7 cellular contexts compared by ENCODE assay signal in the genomic region with DNA sequence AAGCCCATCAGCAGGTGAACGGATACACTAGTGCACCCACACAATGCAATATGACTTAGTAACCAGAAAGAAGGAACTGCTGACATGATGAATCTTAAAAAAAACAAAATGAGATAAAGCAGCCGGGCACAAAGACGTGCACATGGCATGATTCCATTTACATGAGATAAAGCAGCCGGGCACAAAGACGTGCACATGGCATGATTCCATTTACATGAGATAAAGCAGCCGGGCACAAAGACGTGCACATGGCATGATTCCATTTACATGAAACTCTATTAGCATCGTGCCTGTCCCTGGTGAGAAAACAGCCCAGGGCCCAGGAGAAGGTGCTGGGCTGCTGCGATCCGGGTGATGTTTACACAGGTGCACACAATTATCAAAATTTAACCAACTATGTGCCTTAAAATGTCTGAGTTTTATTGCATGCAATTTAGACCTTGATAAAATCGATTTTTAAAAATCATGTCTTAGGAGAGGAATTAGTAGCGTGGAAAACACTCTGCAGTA. TPM values are rescaled to one million over a fixed set of nuclear protein-coding genes. Genes with fewer than 3 reads are reported as not detected.
A peak's percentile ranks its signal among the peaks of the same experiment; 100 is the strongest.
DNase-seq lines count a peak whose midpoint lies in the region; ATAC-seq and TF ChIP-seq lines count a peak whose summit lies in the region.
"Not testable (repeated sequence)": the region's sequence is repeated elsewhere in the genome, so short reads cannot be mapped to it uniquely, and the experiment has no call there.

No MANE protein-coding gene starts in this region.

- DNase-seq in HFFc6; T-cell; activated T-helper 1 cell treated with anti-CD3 and anti-CD28 coated beads, Interleukin-12 subunit alpha, Interleukin-12 subunit beta, Interleukin-2, Interleukin-4 antibody, amounts not matched to agents 30 ng/mL and 10 ng/mL and 1 ng/mL, durations not matched to agents 14 hours and 24 hours and 36 hours (ENCODE audit: low spot score); effector memory CD4-positive, alpha-beta T cell; psoas muscle: not testable (repeated sequence)
- DNase-seq in NCI-H345 treated with DMSO at 0.1 percent for 48 hours (lab: John Stamatoyannopoulos, UW; ENCODE audit: unreplicated experiment): peak; percentile 35

- H3K9ac ChIP-seq in liver (ENCODE audit: low read depth in 1 of 2, low read length in 2 of 2): not testable (repeated sequence)

- not testable (repeated sequence) for H3K27me3 Mint-ChIP-seq in HFFc6 (ENCODE audit: insufficient read depth); T-cell; activated T-helper 1 cell treated with anti-CD3 and anti-CD28 coated beads, Interleukin-12 subunit alpha, Interleukin-12 subunit beta, Interleukin-2, Interleukin-4 antibody, amounts not matched to agents 30 ng/mL and 10 ng/mL and 1 ng/mL, durations not matched to agents 14 hours and 24 hours and 36 hours (ENCODE audit: insufficient read depth)

- H3K4me3 Mint-ChIP-seq in HFFc6 (peak overlapping the region; percentile 22; the same call in 1 of the 2 replicates), T-cell (peak overlapping the region; percentile 95 to 100 (median 100))
- peak overlapping the region; percentile 99 for H3K4me3 Mint-ChIP-seq in activated T-helper 1 cell treated with anti-CD3 and anti-CD28 coated beads, Interleukin-12 subunit alpha, Interleukin-12 subunit beta, Interleukin-2, Interleukin-4 antibody, amounts not matched to agents 30 ng/mL and 10 ng/mL and 1 ng/mL, durations not matched to agents 14 hours and 24 hours and 36 hours

- not testable (repeated sequence) for TF ChIP-seq CTCF in HFFc6 (IDR thresholded peaks at IDR 0.05); liver (IDR thresholded peaks at IDR 0.05; ENCODE audit: low read depth, low read length, missing input control); psoas muscle (IDR thresholded peaks at IDR 0.05)

- H3K4me3 ChIP-seq in effector memory CD4-positive, alpha-beta T cell (ENCODE audit: insufficient read depth, low read depth, low read length, poor library complexity, severe bottlenecking): peak overlapping the region; percentile 16
- H3K4me3 ChIP-seq in liver (ENCODE audit: low read depth in 1 of 3, low read length in 3 of 3): not testable (repeated sequence)
- peak overlapping the region; percentile 11 for H3K4me3 ChIP-seq in psoas muscle

- H3K9me3 ChIP-seq in effector memory CD4-positive, alpha-beta T cell (ENCODE audit: control insufficient read depth, low read length); liver (ENCODE audit: control insufficient read depth in 4 of 4, low read length in 3 of 4); psoas muscle: not testable (repeated sequence)

- not testable (repeated sequence) for TF ChIP-seq RAD21 in liver (IDR thresholded peaks at IDR 0.05)

- peaks cover 12% of the 10 kb centered on the region for H3K36me3 ChIP-seq in effector memory CD4-positive, alpha-beta T cell (ENCODE audit: control insufficient read depth, insufficient read depth, low read length)
- not testable (repeated sequence) for H3K36me3 ChIP-seq in liver (ENCODE audit: control insufficient read depth in 4 of 4, insufficient read depth in 3 of 4, low read depth in 1 of 4, low read length in 3 of 4); psoas muscle (ENCODE audit: insufficient read depth in 1 of 2, low read depth in 1 of 2)

- CTCF ChIA-PET in T-cell (lab: Charles Lee): not testable (repeated sequence)

- 17% methylated on average over 12 of the region's 12 CpGs for WGBS in liver
- 36 to 48% (median 47%) methylated on average over 12 of the region's 12 CpGs for WGBS in psoas muscle, 3 donors

- H3K36me3 Mint-ChIP-seq in HFFc6 (ENCODE audit: low read depth): not testable (repeated sequence)
- H3K36me3 Mint-ChIP-seq in T-cell: peaks cover 31% of the 10 kb centered on the region
- peaks cover 22% of the 10 kb centered on the region for H3K36me3 Mint-ChIP-seq in activated T-helper 1 cell treated with anti-CD3 and anti-CD28 coated beads, Interleukin-12 subunit alpha, Interleukin-12 subunit beta, Interleukin-2, Interleukin-4 antibody, amounts not matched to agents 30 ng/mL and 10 ng/mL and 1 ng/mL, durations not matched to agents 14 hours and 24 hours and 36 hours (ENCODE audit: low read depth)

- POLR2A ChIA-PET in T-cell (lab: Charles Lee): not testable (repeated sequence)

- peaks cover 59% of the 10 kb centered on the region for H3K4me1 ChIP-seq in effector memory CD4-positive, alpha-beta T cell (ENCODE audit: control insufficient read depth, insufficient read depth, low read length, poor library complexity, severe bottlenecking)
- H3K4me1 ChIP-seq in liver (ENCODE audit: control insufficient read depth in 4 of 4, insufficient read depth in 4 of 4, low read length in 3 of 4) (peaks cover 20 to 72% (median 57%) of the 10 kb centered on the region in 4 donors), psoas muscle (peaks cover 67% of the 10 kb centered on the region)

- not testable (repeated sequence) for H3K27ac Mint-ChIP-seq in HFFc6
- peak overlapping the region; percentile 100 for H3K27ac Mint-ChIP-seq in T-cell
- H3K27ac Mint-ChIP-seq in activated T-helper 1 cell treated with anti-CD3 and anti-CD28 coated beads, Interleukin-12 subunit alpha, Interleukin-12 subunit beta, Interleukin-2, Interleukin-4 antibody, amounts not matched to agents 30 ng/mL and 10 ng/mL and 1 ng/mL, durations not matched to agents 14 hours and 24 hours and 36 hours: peak overlapping the region; percentile 34

- not testable (repeated sequence) for H3K27me3 ChIP-seq in effector memory CD4-positive, alpha-beta T cell (replicated peaks; ENCODE audit: control insufficient read depth, insufficient read depth, low read length, poor library complexity, severe bottlenecking); liver (ENCODE audit: control insufficient read depth in 4 of 4, insufficient read depth in 4 of 4, low read length in 3 of 4); psoas muscle (ENCODE audit: insufficient read depth in 3 of 3, low read length in 2 of 3)

- not testable (repeated sequence) for ATAC-seq in T-cell (replicated peaks in 1 of 4); psoas muscle

- H3K9me3 Mint-ChIP-seq in HFFc6; T-cell; activated T-helper 1 cell treated with anti-CD3 and anti-CD28 coated beads, Interleukin-12 subunit alpha, Interleukin-12 subunit beta, Interleukin-2, Interleukin-4 antibody, amounts not matched to agents 30 ng/mL and 10 ng/mL and 1 ng/mL, durations not matched to agents 14 hours and 24 hours and 36 hours: not testable (repeated sequence)

- H3K27ac ChIP-seq in effector memory CD4-positive, alpha-beta T cell (ENCODE audit: insufficient read depth, low read length, poor library complexity, severe bottlenecking): peak overlapping the region; percentile 89
- H3K27ac ChIP-seq in liver (ENCODE audit: low read depth in 1 of 2, low read length in 2 of 2): peak overlapping the region; percentile 88 to 89
- not testable (repeated sequence) for H3K27ac ChIP-seq in psoas muscle

- H3K4me1 Mint-ChIP-seq in HFFc6 (ENCODE audit: low read depth) (peaks cover 52% of the 10 kb centered on the region), T-cell (peaks cover 58 to 76% (median 72%) of the 10 kb centered on the region in 3 donors)
- H3K4me1 Mint-ChIP-seq in activated T-helper 1 cell treated with anti-CD3 and anti-CD28 coated beads, Interleukin-12 subunit alpha, Interleukin-12 subunit beta, Interleukin-2, Interleukin-4 antibody, amounts not matched to agents 30 ng/mL and 10 ng/mL and 1 ng/mL, durations not matched to agents 14 hours and 24 hours and 36 hours (ENCODE audit: low read depth): peaks cover 56% of the 10 kb centered on the region

- intact Hi-C loops in activated T-helper 1 cell treated with anti-CD3 and anti-CD28 coated beads, Interleukin-12 subunit alpha, Interleukin-12 subunit beta, Interleukin-2, Interleukin-4 antibody, amounts not matched to agents 30 ng/mL and 10 ng/mL and 1 ng/mL, durations not matched to agents 14 hours and 24 hours and 36 hours (cut with micrococcal nuclease): not testable (repeated sequence)
- intact Hi-C loops in psoas muscle (cut with DNase I): loop anchor here in 1 of 2 donors (10.0 kb wide), 1 partner anchor 169 kb away; no protein-coding TSS in a partner anchor

TF ChIP-seq in liver, 16 proteins besides CTCF, POLR2A, EP300 and RAD21:
- TF ChIP-seq, protein P1, sequence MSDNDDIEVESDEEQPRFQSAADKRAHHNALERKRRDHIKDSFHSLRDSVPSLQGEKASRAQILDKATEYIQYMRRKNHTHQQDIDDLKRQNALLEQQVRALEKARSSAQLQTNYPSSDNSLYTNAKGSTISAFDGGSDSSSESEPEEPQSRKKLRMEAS (IDR thresholded peaks at IDR 0.05): peak; percentile 2

RNA-seq across cellular contexts. Expression of a gene that starts 3.8 kb away (rescaled TPM):
- total RNA-seq in HFFc6 (2021; fragmentation: NEBNext Ultra II Directional; extraction: Animal tissue kit (Norgen Biotek cat#: 25700)): 10 to 100 TPM; 49.1 to 54.8 (median 52.0) TPM
- total RNA-seq in T-cell (100 to 1,000 TPM in 3 of 5 donors, 10 to 100 TPM in 2; 77.4 to 155 (median 125) TPM), liver (10 to 100 TPM in 1 of 2 donors, 1 to 10 TPM in 1; 9.6 to 24.3 TPM), psoas muscle (10 to 100 TPM; 26.9 to 38.1 (median 33.9) TPM)
- total RNA-seq in activated T-helper 1 cell treated with anti-CD3 and anti-CD28 coated beads, Interleukin-12 subunit alpha, Interleukin-12 subunit beta, Interleukin-2, Interleukin-4 antibody, amounts not matched to agents 30 ng/mL and 10 ng/mL and 1 ng/mL, durations not matched to agents 14 hours and 24 hours and 36 hours: 69.6 and 76.5 TPM in 2 replicates
- polyA plus RNA-seq in liver (10 to 100 TPM in 1 of 2 donors, 1 to 10 TPM in 1; 7.9 to 10.7 TPM), psoas muscle (10 to 100 TPM; 13.0 to 26.8 (median 24.8) TPM)

RNA-seq across cellular contexts. Expression of a gene that starts 28.2 kb away (rescaled TPM):
- 10 to 100 TPM; 20.4 to 24.1 (median 22.2) TPM for total RNA-seq in HFFc6 (2021; fragmentation: NEBNext Ultra II Directional; extraction: Animal tissue kit (Norgen Biotek cat#: 25700))
- total RNA-seq in T-cell (10 to 100 TPM; 38.3 to 67.8 (median 57.7) TPM), liver (10 to 100 TPM in 1 of 2 donors, 1 to 10 TPM in 1; 8.3 to 12.4 TPM), psoas muscle (10 to 100 TPM; 15.7 to 25.0 (median 20.6) TPM)
- total RNA-seq in activated T-helper 1 cell treated with anti-CD3 and anti-CD28 coated beads, Interleukin-12 subunit alpha, Interleukin-12 subunit beta, Interleukin-2, Interleukin-4 antibody, amounts not matched to agents 30 ng/mL and 10 ng/mL and 1 ng/mL, durations not matched to agents 14 hours and 24 hours and 36 hours: 42.4 and 48.1 TPM in 2 replicates
- polyA plus RNA-seq in liver (1 to 10 TPM; 4.1 to 8.5 TPM), psoas muscle (10 to 100 TPM; 11.7 to 19.0 (median 14.8) TPM)

Comparison
In these comparisons a context has a peak if more than half of its experiments do, and no peak if none do; other contexts are left out.
1. H3K4me3 Mint-ChIP-seq: peak in every context shown above with its lines; median percentile 100 in T-cell; 99 in activated T-helper 1 cell treated with anti-CD3 and anti-CD28 coated beads, Interleukin-12 subunit alpha, Interleukin-12 subunit beta, Interleukin-2, Interleukin-4 antibody, amounts not matched to agents 30 ng/mL and 10 ng/mL and 1 ng/mL, durations not matched to agents 14 hours and 24 hours and 36 hours; 22 in HFFc6.